8 cellular contexts compared by ENCODE assay signal in genomic region chr4:139633661-139634060, GRCh38. TPM values are rescaled to one million over a fixed set of nuclear protein-coding genes. Genes with fewer than 3 reads are reported as not detected.
DNase-seq lines count a peak whose midpoint lies in the region; ATAC-seq, FAIRE-seq and TF ChIP-seq lines count a peak whose summit lies in the region.

No MANE protein-coding gene starts in this region.

- H3K27ac Mint-ChIP-seq in Caco-2 (ENCODE audit: unreplicated experiment), result peak overlapping the region; percentile 45
- H3K27ac Mint-ChIP-seq in natural killer cell treated with Interleukin-12 subunit alpha and Interleukin-12 subunit beta and Interleukin-15 and Interleukin-18, amount 100 ng/mL, for 72 hours, result no peak overlapping the region
- no peak overlapping the region for H3K27ac Mint-ChIP-seq in activated T-cell treated with anti-CD3 and anti-CD28 coated beads, Interleukin-2, amount 50 U/mL, for 24 hours

- H3K23me2 ChIP-seq in H1 (ENCODE audit: low read depth, low read length), result no peaks in the 10 kb centered on the region

- no peaks in the 10 kb centered on the region for H3K79me2 ChIP-seq in H1 (ENCODE audit: control insufficient read depth in 1 of 2, insufficient read depth in 2 of 2, low read length in 2 of 2)

- TF ChIP-seq POLR2A in H1 (IDR thresholded peaks at IDR 0.05; ENCODE audit: control extremely low read depth in 1 of 2, low read depth in 2 of 2, low read length in 2 of 2), result no peak

- H2AK5ac ChIP-seq in H1 (ENCODE audit: low read depth, low read length), result no peak overlapping the region

- no peak overlapping the region for H3K9ac ChIP-seq in H1 (replicated peaks in 1 of 4; ENCODE audit: extremely low read depth in 1 of 4, low read depth in 3 of 4, low read length in 3 of 4)

- H3K4me1 Mint-ChIP-seq in Caco-2 (ENCODE audit: low read depth, unreplicated experiment), result peaks cover 12% of the 10 kb centered on the region
- H3K4me1 Mint-ChIP-seq in natural killer cell treated with Interleukin-12 subunit alpha and Interleukin-12 subunit beta and Interleukin-15 and Interleukin-18, amount 100 ng/mL, for 72 hours (ENCODE audit: low read depth in 2 of 2), result no peaks in the 10 kb centered on the region
- no peaks in the 10 kb centered on the region for H3K4me1 Mint-ChIP-seq in activated T-cell treated with anti-CD3 and anti-CD28 coated beads, Interleukin-2, amount 50 U/mL, for 24 hours (ENCODE audit: low read depth)

- FAIRE-seq in H1 (lab: Jason Lieb, UNC) (no peak), small intestine (lab: Jason Lieb, UNC) (no peak)

- H3K23ac ChIP-seq in H1 (ENCODE audit: insufficient read length), result no peak overlapping the region

- no peak overlapping the region for H4K5ac ChIP-seq in H1 (ENCODE audit: insufficient read length, low read depth, low read length)

- H3K27me3 ChIP-seq in Caco-2 (replicated peaks; ENCODE audit: control insufficient read depth, insufficient read depth, low read length) (no peaks in the 10 kb centered on the region), H1 (replicated peaks in 1 of 4; ENCODE audit: control insufficient read depth in 3 of 4, extremely low read depth in 1 of 4, insufficient read depth in 3 of 4, low read length in 3 of 4) (peaks cover 4 to 27% (median 15%) of the 10 kb centered on the region in 4 experiments), small intestine (ENCODE audit: control insufficient read depth in 2 of 2, insufficient read depth in 2 of 2, low read length in 2 of 2) (no peaks in the 10 kb centered on the region)

- no TSS peak for BruUV-seq in Caco-2 (replicated peaks; lab: Mats Ljungman, UMichigan)

- H4K91ac ChIP-seq in H1 (replicated peaks; ENCODE audit: insufficient read length, low read length), result no peak overlapping the region

- in situ Hi-C loops in KBM-7 (cut with MboI; ENCODE audit: low pct_unique_long_range_greater_than_20kb, low sequenced_read_pairs), result no loop called here

- no peak overlapping the region for H2BK15ac ChIP-seq in H1 (ENCODE audit: low read length)

- no peak overlapping the region for H2BK20ac ChIP-seq in H1 (ENCODE audit: low read length)

- H3K4me2 ChIP-seq in H1 (ENCODE audit: insufficient read depth in 1 of 2, low read depth in 2 of 2, low read length in 2 of 2), result peak overlapping the region; percentile 49 to 67

- H2BK5ac ChIP-seq in H1 (ENCODE audit: low read depth, low read length), result no peak overlapping the region

- CTCF ChIA-PET in Caco-2 (lab: Charles Lee) (interaction anchor here (0.8 to 1.8 kb wide), 5 partner anchors 14 to 38 kb away, joined by 3 to 12 read pairs (median 7); no protein-coding TSS in a partner anchor), H1 (lab: Charles Lee; ENCODE audit: partially characterized antibody) (interaction anchor here (0.7 to 5.1 kb wide), 18 partner anchors 8 to 139 kb away, joined by 3 to 61 read pairs (median 4); partner anchors contain the start of gene MGST2)

- POLR2A ChIA-PET in Caco-2 (lab: Charles Lee), result interaction anchor here (0.5 kb wide), 1 partner anchor 333 kb away, joined by 4 read pairs; no protein-coding TSS in a partner anchor
- POLR2A ChIA-PET in H1 (lab: Charles Lee; ENCODE audit: partially characterized antibody), result interaction anchor here (0.9 to 1.3 kb wide), 4 partner anchors 8 to 30 kb away, joined by 3 to 5 read pairs (median 4); no protein-coding TSS in a partner anchor

- no peak for TF ChIP-seq EP300 in H1 (IDR thresholded peaks at IDR 0.05; ENCODE audit: borderline replicate concordance in 1 of 2, low read depth in 2 of 2, low read length in 2 of 2)

- H3K9me3 Mint-ChIP-seq in Caco-2 (ENCODE audit: unreplicated experiment), result peaks cover 39% of the 10 kb centered on the region
- H3K9me3 Mint-ChIP-seq in natural killer cell treated with Interleukin-12 subunit alpha and Interleukin-12 subunit beta and Interleukin-15 and Interleukin-18, amount 100 ng/mL, for 72 hours, result peaks cover 1% of the 10 kb centered on the region
- H3K9me3 Mint-ChIP-seq in activated T-cell treated with anti-CD3 and anti-CD28 coated beads, Interleukin-2, amount 50 U/mL, for 24 hours, result peaks cover 8% of the 10 kb centered on the region

- H2BK12ac ChIP-seq in H1 (ENCODE audit: low read depth, low read length), result no peak overlapping the region

- TF ChIP-seq CTCF in Caco-2 (IDR thresholded peaks at IDR 0.05; ENCODE audit: insufficient read depth in 1 of 2, low read depth in 1 of 2, low read length in 1 of 2, severe bottlenecking in 1 of 2, unreplicated experiment in 1 of 2), result peak; percentile 45 to 57
- TF ChIP-seq CTCF in H1 (IDR thresholded peaks at IDR 0.05; ENCODE audit: control extremely low read depth in 1 of 3, insufficient read depth in 1 of 3, low read depth in 1 of 3, low read length in 3 of 3), result peak; percentile 40 to 68 (median 62)
- TF ChIP-seq CTCF in mucosa of descending colon (IDR thresholded peaks at IDR 0.05), result peak; percentile 19

- H3K4me3 Mint-ChIP-seq in Caco-2 (ENCODE audit: unreplicated experiment), result peak overlapping the region; percentile 67
- H3K4me3 Mint-ChIP-seq in natural killer cell treated with Interleukin-12 subunit alpha and Interleukin-12 subunit beta and Interleukin-15 and Interleukin-18, amount 100 ng/mL, for 72 hours, result no peak overlapping the region
- H3K4me3 Mint-ChIP-seq in activated T-cell treated with anti-CD3 and anti-CD28 coated beads, Interleukin-2, amount 50 U/mL, for 24 hours, result no peak overlapping the region

- H3K9me3 ChIP-seq in Caco-2, result peaks cover 13% of the 10 kb centered on the region
- H3K9me3 ChIP-seq in H1 (ENCODE audit: insufficient read depth in 2 of 2, low read depth in 1 of 2, low read length in 1 of 2), result peaks cover 1 to 2% of the 10 kb centered on the region in 2 experiments; a peak in 2 of 4 replicates
- H3K9me3 ChIP-seq in mucosa of descending colon, result peaks cover 7% of the 10 kb centered on the region
- H3K9me3 ChIP-seq in small intestine (ENCODE audit: control insufficient read depth, low read depth), result no peaks in the 10 kb centered on the region

- no peaks in the 10 kb centered on the region for H4K20me1 ChIP-seq in H1 (replicated peaks in 1 of 2; ENCODE audit: control insufficient read depth in 1 of 2, insufficient read depth in 2 of 2, low read length in 2 of 2)

- TF ChIP-seq RAD21 in H1 (IDR thresholded peaks at IDR 0.05 in 1 of 2, conservative IDR thresholded peaks at IDR 0.05 in 1 of 2; ENCODE audit: low read depth in 2 of 2, low read length in 2 of 2), result peak; percentile 83

- H3K14ac ChIP-seq in H1 (ENCODE audit: insufficient read length), result no peak overlapping the region

- no peaks in the 10 kb centered on the region for H3K79me1 ChIP-seq in H1 (ENCODE audit: low read depth, low read length)

- no peaks in the 10 kb centered on the region for H3K27me3 Mint-ChIP-seq in Caco-2 (ENCODE audit: insufficient read depth, unreplicated experiment)
- peaks cover 24 to 49% of the 10 kb centered on the region in 2 donors for H3K27me3 Mint-ChIP-seq in natural killer cell treated with Interleukin-12 subunit alpha and Interleukin-12 subunit beta and Interleukin-15 and Interleukin-18, amount 100 ng/mL, for 72 hours
- H3K27me3 Mint-ChIP-seq in activated T-cell treated with anti-CD3 and anti-CD28 coated beads, Interleukin-2, amount 50 U/mL, for 24 hours, result peaks cover 25% of the 10 kb centered on the region

- H3K18ac ChIP-seq in H1 (ENCODE audit: extremely low read depth, low read length), result no peak overlapping the region

- no peak overlapping the region for H3K27ac ChIP-seq in H1 (ENCODE audit: low read depth, low read length)
- no peak overlapping the region for H3K27ac ChIP-seq in small intestine (ENCODE audit: low read depth in 1 of 2, low read length in 1 of 2)

- 32% methylated on average over 11 of the region's 11 CpGs; no CpG with 5 or more reads in 1 of the 2 experiments for WGBS in H1 (ENCODE audit: extremely low coverage in 1 of 2, insufficient coverage in 1 of 2, insufficient read length in 1 of 2, insufficient replicate concordance in 2 of 2, low coverage in 1 of 2, low lambda C conversion rate in 2 of 2, missing lambda C conversion rate in 1 of 2), 2 experiments
- 45 to 62% (median 51%) methylated on average over 11 of the region's 11 CpGs for WGBS in small intestine, 3 donors

- intact Hi-C loops in Caco-2 (cut with micrococcal nuclease; ENCODE audit: unreplicated experiment), result loop anchor here (1.0 to 5.0 kb wide), 5 partner anchors 14 to 217 kb away; no protein-coding TSS in a partner anchor
- intact Hi-C loops in mucosa of descending colon (cut with DNase I, micrococcal nuclease), result no loop called here

- H3K36me3 ChIP-seq in Caco-2 (ENCODE audit: control insufficient read depth, insufficient read depth, low read length) (no peaks in the 10 kb centered on the region), H1 (ENCODE audit: control insufficient read depth in 2 of 4, insufficient read depth in 4 of 4, low read length in 3 of 4) (no peaks in the 10 kb centered on the region), mucosa of descending colon (ENCODE audit: low read depth) (no peaks in the 10 kb centered on the region), small intestine (ENCODE audit: control insufficient read depth in 2 of 2, insufficient read depth in 2 of 2, low read length in 2 of 2) (no peaks in the 10 kb centered on the region)

- H3K36me3 Mint-ChIP-seq in Caco-2 (ENCODE audit: insufficient read depth, unreplicated experiment), result peaks cover 11% of the 10 kb centered on the region
- peaks cover 6% of the 10 kb centered on the region for H3K36me3 Mint-ChIP-seq in natural killer cell treated with Interleukin-12 subunit alpha and Interleukin-12 subunit beta and Interleukin-15 and Interleukin-18, amount 100 ng/mL, for 72 hours
- H3K36me3 Mint-ChIP-seq in activated T-cell treated with anti-CD3 and anti-CD28 coated beads, Interleukin-2, amount 50 U/mL, for 24 hours (ENCODE audit: low read depth), result no peaks in the 10 kb centered on the region

- H4K8ac ChIP-seq in H1 (ENCODE audit: extremely low read depth, insufficient read depth, low read length), result no peak overlapping the region

- H3K56ac ChIP-seq in H1 (replicated peaks; ENCODE audit: insufficient read length, low read depth, low read length), result no peak overlapping the region

- peak overlapping the region; percentile 26 for H3K4me3 ChIP-seq in Caco-2 (ENCODE audit: low read depth, low read length)
- H3K4me3 ChIP-seq in H1 (ENCODE audit: extremely low read depth in 1 of 4, insufficient read depth in 2 of 4, low read depth in 3 of 4, low read length in 4 of 4), result peak overlapping the region in 2 of 4 experiments; percentile 23 to 45; a peak in 3 of 8 replicates
- no peak overlapping the region for H3K4me3 ChIP-seq in mucosa of descending colon
- no peak overlapping the region for H3K4me3 ChIP-seq in small intestine (ENCODE audit: low read depth in 1 of 2, low read length in 2 of 2)

- H3K4me1 ChIP-seq in Caco-2, result peaks cover 23% of the 10 kb centered on the region
- H3K4me1 ChIP-seq in H1 (replicated peaks in 1 of 4; ENCODE audit: control insufficient read depth in 3 of 4, insufficient read depth in 4 of 4, low read length in 3 of 4), result peaks cover 0 to 5% (median under 1%) of the 10 kb centered on the region in 4 experiments; a peak in 3 of 7 replicates
- no peaks in the 10 kb centered on the region for H3K4me1 ChIP-seq in mucosa of descending colon (ENCODE audit: low read depth)
- no peaks in the 10 kb centered on the region for H3K4me1 ChIP-seq in small intestine (ENCODE audit: control insufficient read depth in 2 of 2, insufficient read depth in 1 of 2, low read depth in 1 of 2, low read length in 1 of 2)

- H2AFZ ChIP-seq in H1 (ENCODE audit: low read length), result no peak overlapping the region

- DNase-seq in Caco-2 (peak; percentile 57 to 59), NCI-H146 treated with DMSO at 0.1 percent for 48 hours (lab: John Stamatoyannopoulos, UW; ENCODE audit: unreplicated experiment) (peak; percentile 49), H1 (ENCODE audit: low read depth in 1 of 2, low spot score in 2 of 2) (peak in 1 of 2 experiments; percentile 63), mucosa of descending colon (peak in 1 of 3 donors; percentile 31), KBM-7 (no peak), small intestine (no peak)
- DNase-seq in natural killer cell treated with Interleukin-12 subunit alpha and Interleukin-12 subunit beta and Interleukin-15 and Interleukin-18, amount 100 ng/mL, for 72 hours (ENCODE audit: low spot score), result no peak
- DNase-seq in activated T-cell treated with anti-CD3 and anti-CD28 coated beads, Interleukin-2, amount 50 U/mL, for 24 hours, result no peak

- ATAC-seq in mucosa of descending colon, result peak; percentile 38
- no peak for ATAC-seq in natural killer cell treated with Interleukin-12 subunit alpha and Interleukin-12 subunit beta and Interleukin-15 and Interleukin-18, amount 100 ng/mL, for 72 hours

- no peak overlapping the region for H3K4ac ChIP-seq in H1 (replicated peaks; ENCODE audit: insufficient read length, low read depth, low read length)

- no peak overlapping the region for H2BK120ac ChIP-seq in H1 (replicated peaks; ENCODE audit: low read depth, low read length)

RNA-seq across cellular contexts. Expression of gene MGST2, which starts 32.0 kb away (rescaled TPM):
- 81.7 and 88.4 TPM in 2 replicates for total RNA-seq in Caco-2 (2022)
- 7.4 and 8.0 TPM in 2 replicates for total RNA-seq in H1 (2021; fragmentation: NEBNext Ultra II Directional; extraction: Animal tissue kit (Norgen Biotek cat#: 25700))
- 6.1 and 13.6 TPM in 2 replicates for polyA plus RNA-seq in H1 (2011; rRNA removed)
- 7.5 TPM for polyA plus RNA-seq in H1 (2011; cell fraction: cytosol; rRNA removed)
- 2.3 TPM for polyA plus RNA-seq in H1 (2011; cell fraction: nucleus; rRNA removed)
- 6.9 to 10.7 TPM (median 9.8 TPM) in 4 replicates for polyA plus RNA-seq in H1 (2012, experiment 1 of 2)
- polyA plus RNA-seq in H1 (2012, experiment 2 of 2), result 15.1 TPM
- 25.1 TPM for polyA plus RNA-seq in H1 (2013, experiment 1 of 2)
- polyA plus RNA-seq in H1 (2013, experiment 2 of 2), result 29.6 TPM
- polyA minus RNA-seq in H1 (2011; rRNA and poly(A)+ RNA removed), result 2.4 and 2.6 TPM in 2 replicates
- 3.0 TPM for polyA minus RNA-seq in H1 (2011; cell fraction: cytosol; rRNA and poly(A)+ RNA removed)
- 3.3 TPM for polyA minus RNA-seq in H1 (2011; cell fraction: nucleus; rRNA and poly(A)+ RNA removed)
- total RNA-seq in mucosa of descending colon, result 100 to 1,000 TPM in 2 of 3 donors, 10 to 100 TPM in 1; 64.3 to 134 (median 119) TPM
- total RNA-seq in natural killer cell treated with Interleukin-12 subunit alpha and Interleukin-12 subunit beta and Interleukin-15 and Interleukin-18, amount 100 ng/mL, for 72 hours, result 10 to 100 TPM in 1 of 2 donors, 1 to 10 TPM in 1; 8.2 to 19.0 TPM
- polyA plus RNA-seq in small intestine, result 100 to 1,000 TPM; 207 to 225 (median 214) TPM

Comparison
In these comparisons a context has a peak if more than half of its experiments do, and no peak if none do; other contexts are left out.
1. DNase-seq: peak in Caco-2 (2 of 2) and NCI-H146 treated with DMSO at 0.1 percent for 48 hours (single experiment); none in natural killer cell treated with Interleukin-12 subunit alpha and Interleukin-12 subunit beta and Interleukin-15 and Interleukin-18, amount 100 ng/mL, for 72 hours (single experiment), KBM-7 (single experiment), small intestine (single experiment) and activated T-cell treated with anti-CD3 and anti-CD28 coated beads, Interleukin-2, amount 50 U/mL, for 24 hours (single experiment).
2. Peak in every context shown above with its lines, with median percentiles within 50 percentile points of each other: CTCF ChIP-seq.